ENCODE assay signal across 11 cellular contexts in genomic region chr3:141114816-141115458, GRCh38.
DNase-seq lines count a peak whose midpoint lies in the region; ATAC-seq and TF ChIP-seq lines count a peak whose summit lies in the region.
"Had no signal": no experiment of that assay in that cellular context is flagged by ENCODE, and none has a peak within 500 bp of the region (broad histone marks: within the 10 kb centered on the region; RNA-seq: fewer than 3 reads in every experiment).

No MANE protein-coding gene starts in this region.

- no peak for TF ChIP-seq EP300 in SK-N-SH (IDR thresholded peaks at IDR 0.05; ENCODE audit: borderline replicate concordance in 1 of 2, low read depth in 1 of 2, low read length in 1 of 2)
- TF ChIP-seq EP300 in stomach (IDR thresholded peaks at IDR 0.05), result no peak

- DNase-seq in H9 (peak; percentile 61), SK-N-SH (peak; percentile 50), left ventricle myocardium superior (no peak), stomach (no peak), HK-2 (ENCODE audit: unreplicated experiment) (no peak)
- DNase-seq in activated naive CD4-positive, alpha-beta T cell treated with anti-CD3 and anti-CD28 coated beads, Interleukin-2, amount 10 ng/mL, durations not matched to agents 7 days and 5 days, result no peak
- no peak for DNase-seq in activated T-cell treated with anti-CD3 and anti-CD28 coated beads, Interleukin-2, amount 50 U/mL, for 24 hours
- DNase-seq: activated CD4-positive, alpha-beta T cell treated with anti-CD3 and anti-CD28 coated beads, Interleukin-2, amount 50 U/mL, for 1 hour; colonic mucosa; midbrain had no signal

- no peak overlapping the region for H3K14ac ChIP-seq in H9 (ENCODE audit: insufficient read depth, low read length)

- H4K20me1 ChIP-seq in H9 (ENCODE audit: control insufficient read depth, insufficient read depth, insufficient read length) (no peaks in the 10 kb centered on the region), SK-N-SH (ENCODE audit: insufficient read depth) (no peaks in the 10 kb centered on the region)

- H3K36me3 ChIP-seq in SK-N-SH (replicated peaks in 1 of 2; ENCODE audit: control insufficient read depth in 1 of 2, insufficient read depth in 2 of 2, low read length in 1 of 2), result no peaks in the 10 kb centered on the region
- H3K36me3 ChIP-seq in stomach, result no peaks in the 10 kb centered on the region
- H3K36me3 ChIP-seq: colonic mucosa had no signal

- H2BK15ac ChIP-seq in H9 (ENCODE audit: low read depth, low read length), result no peak overlapping the region

- ATAC-seq in left ventricle myocardium superior (peak; percentile 39), HG03378 (IDR thresholded peaks at IDR 0.05; ENCODE audit: unreplicated experiment) (no peak)

- H3K79me2 ChIP-seq in H9 (ENCODE audit: insufficient read depth, low read length) (no peaks in the 10 kb centered on the region), SK-N-SH (ENCODE audit: insufficient read depth) (no peaks in the 10 kb centered on the region)

- no peak overlapping the region for H3T11ph ChIP-seq in H9 (ENCODE audit: low read length)

- H3F3A ChIP-seq in SK-N-SH (replicated peaks; ENCODE audit: insufficient read depth), result no peaks in the 10 kb centered on the region

- no CpG with 5 or more reads among the region's 13 CpGs for WGBS in H9 (ENCODE audit: extremely low coverage, insufficient read length, low lambda C conversion rate)
- 60% methylated on average over 12 of the region's 13 CpGs for WGBS in SK-N-SH (ENCODE audit: low lambda C conversion rate)
- WGBS in stomach, 5 donors, result 67 to 74% (median 72%) methylated on average over 13 of the region's 13 CpGs

- H3K27me3 Mint-ChIP-seq in H9 (ENCODE audit: low read depth), result peaks cover 1% of the 10 kb centered on the region; the same call in 1 of the 2 replicates
- no peaks in the 10 kb centered on the region for H3K27me3 Mint-ChIP-seq in activated naive CD4-positive, alpha-beta T cell treated with anti-CD3 and anti-CD28 coated beads, Interleukin-2, amount 10 ng/mL, durations not matched to agents 7 days and 5 days
- no peaks in the 10 kb centered on the region for H3K27me3 Mint-ChIP-seq in activated T-cell treated with anti-CD3 and anti-CD28 coated beads, Interleukin-2, amount 50 U/mL, for 24 hours

- H3K23ac ChIP-seq in H9 (ENCODE audit: insufficient read length, low read depth, low read length), result no peak overlapping the region

- H3K4me3 ChIP-seq in SK-N-SH (ENCODE audit: low read depth in 2 of 2, low read length in 1 of 2) (no peak overlapping the region), stomach (no peak overlapping the region)
- H3K4me3 ChIP-seq: colonic mucosa had no signal

- H4K8ac ChIP-seq in H9 (replicated peaks; ENCODE audit: insufficient read length, low read depth, low read length), result no peak overlapping the region

- CTCF ChIA-PET in SK-N-SH (lab: Yijun Ruan, JAX), result interaction anchor here (0.6 to 9.0 kb wide), 20 partner anchors 10 to 117 kb away, joined by 3 to 77 read pairs (median 4); partner anchors contain the start of gene SPSB4
- CTCF ChIA-PET in activated naive CD4-positive, alpha-beta T cell treated with anti-CD3 and anti-CD28 coated beads, Interleukin-2, amount 10 ng/mL, durations not matched to agents 7 days and 5 days (lab: Charles Lee), result interaction anchor here (0.6 to 2.5 kb wide), 6 partner anchors 14 to 104 kb away, joined by 3 to 7 read pairs (median 3); no protein-coding TSS in a partner anchor

- peaks cover 0 to 6% (median 2%) of the 10 kb centered on the region in 3 experiments; a peak in 3 of 7 replicates for H3K36me3 Mint-ChIP-seq in H9 (ENCODE audit: insufficient read depth in 1 of 3, low read depth in 3 of 3)
- no peaks in the 10 kb centered on the region for H3K36me3 Mint-ChIP-seq in activated naive CD4-positive, alpha-beta T cell treated with anti-CD3 and anti-CD28 coated beads, Interleukin-2, amount 10 ng/mL, durations not matched to agents 7 days and 5 days
- no peaks in the 10 kb centered on the region for H3K36me3 Mint-ChIP-seq in activated T-cell treated with anti-CD3 and anti-CD28 coated beads, Interleukin-2, amount 50 U/mL, for 24 hours (ENCODE audit: low read depth)

- no peak overlapping the region for H3K9ac ChIP-seq in H9 (ENCODE audit: extremely low read depth, insufficient read length, low read length)
- H3K9ac ChIP-seq in SK-N-SH, result no peak overlapping the region

- intact Hi-C loops in left ventricle myocardium superior (cut with micrococcal nuclease), result no loop called here
- intact Hi-C loops in stomach (cut with DNase I; ENCODE audit: low total_unique reads), result no loop called here

- H3K9me2 ChIP-seq in SK-N-SH, result no peaks in the 10 kb centered on the region

- no peak overlapping the region for H2BK20ac ChIP-seq in H9 (ENCODE audit: low read depth, low read length, poor library complexity, severe bottlenecking)

- no peak overlapping the region for H2BK5ac ChIP-seq in H9 (ENCODE audit: insufficient read length, low read length)

- H3K9me3 ChIP-seq in H9 (ENCODE audit: control insufficient read depth, low read depth, low read length) (no peaks in the 10 kb centered on the region), SK-N-SH (no peaks in the 10 kb centered on the region), stomach (no peaks in the 10 kb centered on the region)
- H3K9me3 ChIP-seq: colonic mucosa had no signal

- no peak overlapping the region for H3K56ac ChIP-seq in H9 (ENCODE audit: insufficient read length, low read depth, low read length)

- POLR2A ChIA-PET in SK-N-SH (lab: Yijun Ruan, JAX), result interaction anchor here (1.0 kb wide), 1 partner anchor 62 kb away, joined by 3 read pairs; no protein-coding TSS in a partner anchor

- H3K4ac ChIP-seq in H9 (ENCODE audit: low read depth, low read length), result no peak overlapping the region

- no peak overlapping the region for H3K27ac ChIP-seq in H9 (ENCODE audit: insufficient read length, low read depth, low read length)
- H3K27ac ChIP-seq in SK-N-SH (ENCODE audit: low read depth in 2 of 2, low read length in 1 of 2), result no peak overlapping the region
- H3K27ac ChIP-seq in stomach, result peak overlapping the region in 3 of 5 donors; percentile 17 to 58 (median 36)
- H3K27ac ChIP-seq: colonic mucosa had no signal

- no peaks in the 10 kb centered on the region for H3K4me1 ChIP-seq in H9 (ENCODE audit: insufficient read depth, low read length)
- no peaks in the 10 kb centered on the region for H3K4me1 ChIP-seq in SK-N-SH (ENCODE audit: control insufficient read depth in 1 of 2, insufficient read depth in 2 of 2, low read depth in 1 of 2, low read length in 1 of 2)
- peaks cover 0 to 4% (median 0%) of the 10 kb centered on the region in 4 donors for H3K4me1 ChIP-seq in stomach
- H3K4me1 ChIP-seq: colonic mucosa had no signal

- H3K23me2 ChIP-seq in H9 (ENCODE audit: insufficient read length, low read depth, low read length, poor library complexity, severe bottlenecking), result no peaks in the 10 kb centered on the region

- TF ChIP-seq POLR2A in stomach (IDR thresholded peaks at IDR 0.05), result no peak

- no peak overlapping the region for H2AK5ac ChIP-seq in H9 (ENCODE audit: insufficient read length, low read length)

- H3K79me1 ChIP-seq in H9 (ENCODE audit: insufficient read depth, low read depth, low read length, poor library complexity, severe bottlenecking), result no peaks in the 10 kb centered on the region

- no peak overlapping the region for H2BK12ac ChIP-seq in H9 (ENCODE audit: insufficient read length, low read depth, low read length)

- H2AFZ ChIP-seq in H9 (ENCODE audit: low read length), result no peak overlapping the region
- no peak overlapping the region for H2AFZ ChIP-seq in SK-N-SH (ENCODE audit: low read depth)

- TF ChIP-seq CTCF in H9 (conservative IDR thresholded peaks at IDR 0.05), result peak; percentile 70
- TF ChIP-seq CTCF in SK-N-SH (IDR thresholded peaks at IDR 0.05), result peak; percentile 28; the same call in 1 of the 2 replicates
- peak in 1 of 7 experiments; percentile 27 for TF ChIP-seq CTCF in stomach (IDR thresholded peaks at IDR 0.05)

- H3K4me2 ChIP-seq in H9 (ENCODE audit: insufficient read depth, insufficient read length, low read length) (no peak overlapping the region), SK-N-SH (no peak overlapping the region)

- H3K4me3 Mint-ChIP-seq in H9, result no peak overlapping the region
- no peak overlapping the region for H3K4me3 Mint-ChIP-seq in activated naive CD4-positive, alpha-beta T cell treated with anti-CD3 and anti-CD28 coated beads, Interleukin-2, amount 10 ng/mL, durations not matched to agents 7 days and 5 days
- no peak overlapping the region for H3K4me3 Mint-ChIP-seq in activated T-cell treated with anti-CD3 and anti-CD28 coated beads, Interleukin-2, amount 50 U/mL, for 24 hours

- H4K91ac ChIP-seq in H9 (ENCODE audit: insufficient read length, low read depth, low read length), result no peak overlapping the region

- peaks cover 5 to 10% of the 10 kb centered on the region in 2 experiments; a peak in 4 of 5 replicates for H3K9me3 Mint-ChIP-seq in H9
- no peaks in the 10 kb centered on the region for H3K9me3 Mint-ChIP-seq in activated naive CD4-positive, alpha-beta T cell treated with anti-CD3 and anti-CD28 coated beads, Interleukin-2, amount 10 ng/mL, durations not matched to agents 7 days and 5 days
- no peaks in the 10 kb centered on the region for H3K9me3 Mint-ChIP-seq in activated T-cell treated with anti-CD3 and anti-CD28 coated beads, Interleukin-2, amount 50 U/mL, for 24 hours

- H4K5ac ChIP-seq in H9 (ENCODE audit: insufficient read length, low read depth, low read length), result no peak overlapping the region

- no peaks in the 10 kb centered on the region for H3K4me1 Mint-ChIP-seq in H9
- no peaks in the 10 kb centered on the region for H3K4me1 Mint-ChIP-seq in activated naive CD4-positive, alpha-beta T cell treated with anti-CD3 and anti-CD28 coated beads, Interleukin-2, amount 10 ng/mL, durations not matched to agents 7 days and 5 days
- no peaks in the 10 kb centered on the region for H3K4me1 Mint-ChIP-seq in activated T-cell treated with anti-CD3 and anti-CD28 coated beads, Interleukin-2, amount 50 U/mL, for 24 hours (ENCODE audit: low read depth)

- no peak overlapping the region for H2BK120ac ChIP-seq in H9 (ENCODE audit: low read depth, low read length, poor library complexity, severe bottlenecking)

- H3K18ac ChIP-seq in H9 (ENCODE audit: insufficient read length, low read depth, low read length), result no peak overlapping the region

- TF ChIP-seq RAD21 in SK-N-SH (IDR thresholded peaks at IDR 0.05; ENCODE audit: low read length), result peak; percentile 13; the same call in 1 of the 2 replicates

- H3K27ac Mint-ChIP-seq in H9, result no peak overlapping the region
- no peak overlapping the region for H3K27ac Mint-ChIP-seq in activated naive CD4-positive, alpha-beta T cell treated with anti-CD3 and anti-CD28 coated beads, Interleukin-2, amount 10 ng/mL, durations not matched to agents 7 days and 5 days
- no peak overlapping the region for H3K27ac Mint-ChIP-seq in activated T-cell treated with anti-CD3 and anti-CD28 coated beads, Interleukin-2, amount 50 U/mL, for 24 hours

- no peaks in the 10 kb centered on the region for H3K27me3 ChIP-seq in H9 (ENCODE audit: insufficient read depth, low read length)
- no peaks in the 10 kb centered on the region for H3K27me3 ChIP-seq in SK-N-SH (ENCODE audit: insufficient read depth)
- no peaks in the 10 kb centered on the region for H3K27me3 ChIP-seq in stomach
- H3K27me3 ChIP-seq: colonic mucosa had no signal

Comparison
In these comparisons a context has a peak if more than half of its experiments do, and no peak if none do; other contexts are left out.
1. DNase-seq: peak in H9 (single experiment) and SK-N-SH (single experiment); none in left ventricle myocardium superior (single experiment), stomach (single experiment), HK-2 (single experiment), activated naive CD4-positive, alpha-beta T cell treated with anti-CD3 and anti-CD28 coated beads, Interleukin-2, amount 10 ng/mL, durations not matched to agents 7 days and 5 days (single experiment) and activated T-cell treated with anti-CD3 and anti-CD28 coated beads, Interleukin-2, amount 50 U/mL, for 24 hours (single experiment).
2. H3K27ac ChIP-seq: peak in stomach (3 of 5); none in H9 (single experiment) and SK-N-SH (0 of 2).